17 cellular contexts compared by ENCODE assay signal in the genomic region with DNA sequence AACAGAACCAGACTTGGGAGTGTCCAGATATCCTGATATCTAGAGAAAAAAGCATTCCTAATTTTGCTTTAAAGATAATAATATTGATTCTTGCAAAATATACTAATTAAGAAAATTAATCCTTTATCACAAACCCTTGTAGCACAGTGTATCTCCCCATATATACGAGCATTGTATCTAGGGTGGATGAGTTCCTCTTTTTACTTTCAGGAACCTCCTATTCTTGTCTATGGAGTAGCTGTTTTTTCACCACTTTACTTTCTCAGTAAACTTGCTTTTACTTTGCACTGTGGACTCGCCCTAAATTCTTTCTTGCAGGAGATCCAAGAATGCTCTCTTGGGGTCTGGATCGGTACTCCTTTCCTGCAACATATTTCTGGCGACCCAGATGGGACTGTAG.
DNase-seq lines count a peak whose midpoint lies in the region; ATAC-seq and TF ChIP-seq lines count a peak whose summit lies in the region.
"Had no signal": no experiment of that assay in that cellular context is flagged by ENCODE, and none has a peak within 500 bp of the region (broad histone marks: within the 10 kb centered on the region; RNA-seq: fewer than 3 reads in every experiment).

No MANE protein-coding gene starts in this region.

- TF ChIP-seq CTCF in coronary artery (IDR thresholded peaks at IDR 0.05) = no peak

- DNase-seq in epidermal melanocyte (ENCODE audit: insufficient read length, low spot score) (no peak), coronary artery (ENCODE audit: low spot score) (no peak)
- no peak for DNase-seq in activated CD4-positive, alpha-beta T cell treated with anti-CD3 and anti-CD28 coated beads, Interleukin-2, amount 50 U/mL, for 1 hour
- no peak for DNase-seq in stimulated activated CD4-positive, alpha-beta T cell treated with anti-CD3 and anti-CD28 coated beads, Interleukin-1b, Interleukin-23, amount 100 ng/mL, for 48 hours
- DNase-seq: activated CD4-positive, CD25-positive, alpha-beta regulatory T cell treated with anti-CD3 and anti-CD28 coated beads, Interleukin-2, amount 50 U/mL, for 72 hours; activated T-cell treated with anti-CD3 and anti-CD28 coated beads for 4 hours; CD8-positive, alpha-beta T cell; islet precursor cell; midbrain; NCI-H187; NCI-H524 had no signal

- H3K27ac ChIP-seq in coronary artery = no peak overlapping the region
- H3K27ac ChIP-seq: KMS-11, suprapubic skin had no signal

- no peak overlapping the region for H3K4me3 ChIP-seq in coronary artery
- H3K4me3 ChIP-seq: suprapubic skin had no signal

- ATAC-seq in GM18498 (IDR thresholded peaks at IDR 0.05; ENCODE audit: unreplicated experiment) = peak; percentile 71
- peak; percentile 82 for ATAC-seq in GM19372 (IDR thresholded peaks at IDR 0.05; ENCODE audit: low read depth, unreplicated experiment)
- peak; percentile 83 for ATAC-seq in HG02763 (IDR thresholded peaks at IDR 0.05; ENCODE audit: unreplicated experiment)
- ATAC-seq in HG03442 (IDR thresholded peaks at IDR 0.05; ENCODE audit: unreplicated experiment) = peak; percentile 67
- ATAC-seq: CD8-positive, alpha-beta T cell had no signal
